Comparison of ENCODE assay signal across 8 cellular contexts in genomic region chr5:180832638-180833068, GRCh38. TPM values are rescaled to one million over a fixed set of nuclear protein-coding genes. Genes with fewer than 3 reads are reported as not detected.
DNase-seq lines count a peak whose midpoint lies in the region; ATAC-seq and TF ChIP-seq lines count a peak whose summit lies in the region.

No MANE protein-coding gene starts in this region.

- peaks cover 43% of the 10 kb centered on the region for H3K36me3 Mint-ChIP-seq in stimulated activated effector memory CD8-positive, alpha-beta T cell treated with anti-CD3 and anti-CD28 coated beads, Interleukin-12 subunit alpha, Interleukin-12 subunit beta, amount 100 ng/mL, for 72 hours

- H3K9ac ChIP-seq in duodenal mucosa (ENCODE audit: low read depth in 1 of 2, low read length in 2 of 2) = peak overlapping the region; percentile 18 to 88

- DNase-seq in NB4 (ENCODE audit: low read depth) (no peak), sciatic nerve (ENCODE audit: low spot score) (no peak), NCI-H146 (lab: John Stamatoyannopoulos, UW) (no peak), NCI-H524 (lab: John Stamatoyannopoulos, UW) (no peak)
- DNase-seq in stimulated activated effector memory CD8-positive, alpha-beta T cell treated with anti-CD3 and anti-CD28 coated beads, Interleukin-12 subunit alpha, Interleukin-12 subunit beta, amount 100 ng/mL, for 72 hours (ENCODE audit: low spot score in 2 of 2) = peak in 1 of 2 donors; percentile 59

- peak overlapping the region; percentile 96 for H3K27ac Mint-ChIP-seq in stimulated activated effector memory CD8-positive, alpha-beta T cell treated with anti-CD3 and anti-CD28 coated beads, Interleukin-12 subunit alpha, Interleukin-12 subunit beta, amount 100 ng/mL, for 72 hours

- H3K9me3 ChIP-seq in duodenal mucosa (ENCODE audit: control insufficient read depth in 1 of 2, low read length in 2 of 2) = peaks cover 8 to 11% of the 10 kb centered on the region in 2 donors

- peak overlapping the region; percentile 94 for H3K4me3 Mint-ChIP-seq in stimulated activated effector memory CD8-positive, alpha-beta T cell treated with anti-CD3 and anti-CD28 coated beads, Interleukin-12 subunit alpha, Interleukin-12 subunit beta, amount 100 ng/mL, for 72 hours

- peaks cover 15 to 34% of the 10 kb centered on the region in 2 donors for H3K36me3 ChIP-seq in duodenal mucosa (ENCODE audit: control insufficient read depth in 1 of 2, insufficient read depth in 2 of 2, low read length in 2 of 2)

- H3K27me3 ChIP-seq in duodenal mucosa (ENCODE audit: control insufficient read depth in 1 of 2, insufficient read depth in 2 of 2, low read length in 2 of 2) = no peaks in the 10 kb centered on the region

- no peak for TF ChIP-seq CTCF in GM12875 (IDR thresholded peaks at IDR 0.05; ENCODE audit: borderline replicate concordance, insufficient read depth, low read depth, low read length)
- no peak for TF ChIP-seq CTCF in NB4 (IDR thresholded peaks at IDR 0.05; ENCODE audit: low read depth, low read length)

- H3K9me3 Mint-ChIP-seq in stimulated activated effector memory CD8-positive, alpha-beta T cell treated with anti-CD3 and anti-CD28 coated beads, Interleukin-12 subunit alpha, Interleukin-12 subunit beta, amount 100 ng/mL, for 72 hours = no peaks in the 10 kb centered on the region

- H3K27ac ChIP-seq in duodenal mucosa (ENCODE audit: low read depth, low read length) = no peak overlapping the region

- peaks cover 18 to 25% of the 10 kb centered on the region in 2 donors for H3K4me1 ChIP-seq in duodenal mucosa (ENCODE audit: control insufficient read depth in 1 of 2, insufficient read depth in 2 of 2, low read length in 2 of 2)

- TF ChIP-seq POLR2A in NB4 (IDR thresholded peaks at IDR 0.05; ENCODE audit: extremely low read depth, insufficient read length) = no peak

- intact Hi-C loops in sciatic nerve (cut with DNase I) = no loop called here

- H3K4me3 ChIP-seq in GM12875 (ENCODE audit: low read depth, low read length) (peak overlapping the region; percentile 97), NB4 (ENCODE audit: low read depth, low read length) (peak overlapping the region; percentile 77), duodenal mucosa (ENCODE audit: low read depth in 1 of 2, low read length in 2 of 2) (peak overlapping the region; percentile 91 to 94)

- H3K4me1 Mint-ChIP-seq in stimulated activated effector memory CD8-positive, alpha-beta T cell treated with anti-CD3 and anti-CD28 coated beads, Interleukin-12 subunit alpha, Interleukin-12 subunit beta, amount 100 ng/mL, for 72 hours = peaks cover 46% of the 10 kb centered on the region

- ATAC-seq in GM21529 (IDR thresholded peaks at IDR 0.05; ENCODE audit: unreplicated experiment) (peak; percentile 55), sciatic nerve (no peak)
- peak; percentile 63 for ATAC-seq in stimulated activated effector memory CD8-positive, alpha-beta T cell treated with anti-CD3 and anti-CD28 coated beads, Interleukin-12 subunit alpha, Interleukin-12 subunit beta, amount 100 ng/mL, for 72 hours

RNA-seq across cellular contexts. Expression of gene ZFP62, which starts 28.4 kb away (rescaled TPM):
- total RNA-seq in sciatic nerve = 29.9 TPM

RNA-seq across cellular contexts. Expression of gene MGAT1, which starts 30.0 kb away (rescaled TPM):
- total RNA-seq in sciatic nerve = 131 TPM
